ENCODE assay signal across 13 cellular contexts in genomic region chr11:8532475-8532874, GRCh38.
A peak's percentile ranks its signal among the peaks of the same experiment; 100 is the strongest.
DNase-seq lines count a peak whose midpoint lies in the region; ATAC-seq and TF ChIP-seq lines count a peak whose summit lies in the region.
"Had no signal": no experiment of that assay in that cellular context is flagged by ENCODE, and none has a peak within 500 bp of the region (broad histone marks: within the 10 kb centered on the region; RNA-seq: fewer than 3 reads in every experiment).

No MANE protein-coding gene starts in this region.

- peak; percentile 27 for DNase-seq in GM10248 (ENCODE audit: extremely low spot score)
- DNase-seq in GM19238 (ENCODE audit: insufficient read length, low spot score), result peak; percentile 13
- DNase-seq in activated T-cell treated with anti-CD3 and anti-CD28 coated beads, Interleukin-2, amount 50 U/mL, for 72 hours, result no peak
- no peak for DNase-seq in activated CD8-positive, alpha-beta memory T cell treated with anti-CD3 and anti-CD28 coated beads for 24 hours
- DNase-seq in SIG-M5 treated with dmso at 0.1 percent for 504 hours (lab: John Stamatoyannopoulos, UW; ENCODE audit: unreplicated experiment), result no peak
- no peak for DNase-seq in NCI-H2029 (lab: John Stamatoyannopoulos, UW)
- DNase-seq: activated T-cell treated with anti-CD3 and anti-CD28 coated beads, Interleukin-2, amount 50 U/mL, for 1 hour; effector CD8-positive, alpha-beta T cell; NCI-H748 treated with DMSO at 0.1 percent for 48 hours; SJCRH30; tibial artery had no signal

- H3K27me3 Mint-ChIP-seq in activated T-cell treated with anti-CD3 and anti-CD28 coated beads, Interleukin-2, amount 50 U/mL, for 72 hours (ENCODE audit: low read depth), result peaks cover 6% of the 10 kb centered on the region

- TF ChIP-seq CTCF in GM10248 (IDR thresholded peaks at IDR 0.05; ENCODE audit: control extremely low read depth, extremely low read depth, low read depth, missing control alignments), result no peak

- H3K27ac Mint-ChIP-seq in activated T-cell treated with anti-CD3 and anti-CD28 coated beads, Interleukin-2, amount 50 U/mL, for 72 hours, result no peak overlapping the region

- POLR2A ChIA-PET in GM10248 (lab: Yijun Ruan, JAX), result interaction anchor here (0.5 kb wide), 1 partner anchor 154 kb away, joined by 5 read pairs; no protein-coding TSS in a partner anchor

- H3K4me3 Mint-ChIP-seq in activated T-cell treated with anti-CD3 and anti-CD28 coated beads, Interleukin-2, amount 50 U/mL, for 72 hours, result no peak overlapping the region

- peak; percentile 74 for ATAC-seq in HG02571 (IDR thresholded peaks at IDR 0.05; ENCODE audit: unreplicated experiment)
- ATAC-seq in HG03354 (IDR thresholded peaks at IDR 0.05; ENCODE audit: poor library complexity, severe bottlenecking, unreplicated experiment), result peak; percentile 79
- no peak for ATAC-seq in activated T-cell treated with anti-CD3 and anti-CD28 coated beads, Interleukin-2, amount 50 U/mL, for 72 hours (replicated peaks in 1 of 2)

- no peaks in the 10 kb centered on the region for H3K4me1 Mint-ChIP-seq in activated T-cell treated with anti-CD3 and anti-CD28 coated beads, Interleukin-2, amount 50 U/mL, for 72 hours (ENCODE audit: low read depth)

- CTCF ChIA-PET in GM10248 (lab: Yijun Ruan, JAX), result no interaction called here

- H3K36me3 Mint-ChIP-seq in activated T-cell treated with anti-CD3 and anti-CD28 coated beads, Interleukin-2, amount 50 U/mL, for 72 hours (ENCODE audit: insufficient read depth in 2 of 2), result no peaks in the 10 kb centered on the region

- no peaks in the 10 kb centered on the region for H3K9me3 Mint-ChIP-seq in activated T-cell treated with anti-CD3 and anti-CD28 coated beads, Interleukin-2, amount 50 U/mL, for 72 hours

Comparison
In these comparisons a context has a peak if more than half of its experiments do, and no peak if none do; other contexts are left out.
1. DNase-seq: peak in GM10248 (single experiment) and GM19238 (single experiment); none in activated T-cell treated with anti-CD3 and anti-CD28 coated beads, Interleukin-2, amount 50 U/mL, for 72 hours (0 of 2), activated CD8-positive, alpha-beta memory T cell treated with anti-CD3 and anti-CD28 coated beads for 24 hours (single experiment), SIG-M5 treated with dmso at 0.1 percent for 504 hours (single experiment) and NCI-H2029 (single experiment).
2. ATAC-seq: peak in HG02571 (single experiment) and HG03354 (single experiment); none in activated T-cell treated with anti-CD3 and anti-CD28 coated beads, Interleukin-2, amount 50 U/mL, for 72 hours (0 of 2).